8 cellular contexts compared by ENCODE assay signal in the genomic region with DNA sequence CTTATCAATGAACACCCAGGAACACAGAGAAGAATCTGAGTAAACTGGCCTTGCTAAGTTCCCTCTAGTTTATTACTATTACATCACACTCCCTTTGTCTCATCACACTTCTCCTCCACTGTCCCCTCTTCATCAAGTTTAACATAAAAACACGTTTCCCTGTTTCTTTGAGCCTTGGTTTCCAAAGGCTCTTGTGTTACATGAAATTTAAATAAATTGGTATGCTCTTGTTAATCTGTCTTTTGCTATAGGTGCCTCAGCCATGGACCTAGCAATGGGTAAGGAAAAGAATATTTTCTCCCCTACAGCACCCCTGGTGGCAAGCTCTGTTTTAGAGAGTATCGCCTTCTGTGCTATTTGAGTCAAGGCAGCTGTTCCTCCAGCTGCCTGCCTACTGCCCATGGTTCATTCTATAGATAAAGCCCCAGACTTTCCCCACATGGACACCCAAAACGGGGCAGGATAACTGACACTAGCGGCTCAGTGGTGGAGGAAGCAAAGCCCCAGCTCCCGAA. TPM values are rescaled to one million over a fixed set of nuclear protein-coding genes. Genes with fewer than 3 reads are reported as not detected.
A peak's percentile ranks its signal among the peaks of the same experiment; 100 is the strongest.
DNase-seq lines count a peak whose midpoint lies in the region; ATAC-seq, FAIRE-seq and TF ChIP-seq lines count a peak whose summit lies in the region.

No MANE protein-coding gene starts in this region.

- H3K27me3 Mint-ChIP-seq in activated CD4-positive, alpha-beta T cell treated with anti-CD3 and anti-CD28 coated beads for 36 hours, result peaks cover 3% of the 10 kb centered on the region
- H3K27me3 Mint-ChIP-seq in stimulated activated naive B cell treated with anti-CD40 and anti-IgM and Interleukin-4, amounts not matched to agents 10 μg/mL and 1 μg/mL and 100 μg/mL, for 72 hours, result no peaks in the 10 kb centered on the region

- H3K27me3 ChIP-seq in SK-N-SH (ENCODE audit: insufficient read depth), result no peaks in the 10 kb centered on the region

- H3K4me1 ChIP-seq in SK-N-SH (ENCODE audit: control insufficient read depth in 1 of 2, insufficient read depth in 2 of 2, low read depth in 1 of 2, low read length in 1 of 2), result no peaks in the 10 kb centered on the region

- H3K9me2 ChIP-seq in SK-N-SH, result no peaks in the 10 kb centered on the region

- no peaks in the 10 kb centered on the region for H3K36me3 ChIP-seq in SK-N-SH (replicated peaks in 1 of 2; ENCODE audit: control insufficient read depth in 1 of 2, insufficient read depth in 2 of 2, low read length in 1 of 2)

- peak; percentile 42 for TF ChIP-seq RAD21 in SK-N-SH (IDR thresholded peaks at IDR 0.05; ENCODE audit: low read length)

- peak; percentile 51 for TF ChIP-seq CTCF in SK-N-SH (IDR thresholded peaks at IDR 0.05)

- no peaks in the 10 kb centered on the region for H3K79me2 ChIP-seq in SK-N-SH (ENCODE audit: insufficient read depth)

- POLR2A ChIA-PET in activated CD4-positive, alpha-beta T cell treated with anti-CD3 and anti-CD28 coated beads for 36 hours (lab: Charles Lee), result no interaction called here
- POLR2A ChIA-PET in SK-N-SH (lab: Yijun Ruan, JAX), result no interaction called here

- ATAC-seq in activated CD4-positive, alpha-beta T cell treated with anti-CD3 and anti-CD28 coated beads for 36 hours, result peak; percentile 90
- peak; percentile 64 for ATAC-seq in HG02759 (IDR thresholded peaks at IDR 0.05; ENCODE audit: unreplicated experiment)
- peak; percentile 66 to 68 for ATAC-seq in stimulated activated naive B cell treated with anti-CD40 and anti-IgM and Interleukin-4, amounts not matched to agents 10 μg/mL and 1 μg/mL and 100 μg/mL, for 72 hours (replicated peaks)
- no peak for ATAC-seq in HG02763 (IDR thresholded peaks at IDR 0.05; ENCODE audit: unreplicated experiment)

- intact Hi-C loops in activated CD4-positive, alpha-beta T cell treated with anti-CD3 and anti-CD28 coated beads for 36 hours (cut with DNase I, micrococcal nuclease), result no loop called here

- WGBS in SK-N-SH (ENCODE audit: low lambda C conversion rate), result 66% methylated on average over 5 of the region's 5 CpGs

- no peaks in the 10 kb centered on the region for H3K9me3 ChIP-seq in SK-N-SH

- H3K36me3 Mint-ChIP-seq in activated CD4-positive, alpha-beta T cell treated with anti-CD3 and anti-CD28 coated beads for 36 hours (ENCODE audit: low read depth), result no peaks in the 10 kb centered on the region
- no peaks in the 10 kb centered on the region for H3K36me3 Mint-ChIP-seq in stimulated activated naive B cell treated with anti-CD40 and anti-IgM and Interleukin-4, amounts not matched to agents 10 μg/mL and 1 μg/mL and 100 μg/mL, for 72 hours

- no peaks in the 10 kb centered on the region for H3K9me3 Mint-ChIP-seq in activated CD4-positive, alpha-beta T cell treated with anti-CD3 and anti-CD28 coated beads for 36 hours (ENCODE audit: low read depth)
- H3K9me3 Mint-ChIP-seq in stimulated activated naive B cell treated with anti-CD40 and anti-IgM and Interleukin-4, amounts not matched to agents 10 μg/mL and 1 μg/mL and 100 μg/mL, for 72 hours, result no peaks in the 10 kb centered on the region

- no peak for FAIRE-seq in RCC 7860 (lab: Jason Lieb, UNC)

- H3K4me3 Mint-ChIP-seq in activated CD4-positive, alpha-beta T cell treated with anti-CD3 and anti-CD28 coated beads for 36 hours, result no peak overlapping the region
- no peak overlapping the region for H3K4me3 Mint-ChIP-seq in stimulated activated naive B cell treated with anti-CD40 and anti-IgM and Interleukin-4, amounts not matched to agents 10 μg/mL and 1 μg/mL and 100 μg/mL, for 72 hours

- H3K4me3 ChIP-seq in SK-N-SH (ENCODE audit: low read depth in 2 of 2, low read length in 1 of 2), result no peak overlapping the region

- H4K20me1 ChIP-seq in SK-N-SH (ENCODE audit: insufficient read depth), result no peaks in the 10 kb centered on the region

- no peaks in the 10 kb centered on the region for H3F3A ChIP-seq in SK-N-SH (replicated peaks; ENCODE audit: insufficient read depth)

- no peak overlapping the region for H2AFZ ChIP-seq in SK-N-SH (ENCODE audit: low read depth)

- H3K9ac ChIP-seq in SK-N-SH, result no peak overlapping the region

- CTCF ChIA-PET in activated CD4-positive, alpha-beta T cell treated with anti-CD3 and anti-CD28 coated beads for 36 hours (lab: Charles Lee), result interaction anchor here (0.6 to 1.5 kb wide), 12 partner anchors 14 to 230 kb away, joined by 3 to 6 read pairs (median 3); no protein-coding TSS in a partner anchor
- CTCF ChIA-PET in SK-N-SH (lab: Yijun Ruan, JAX), result interaction anchor here (0.8 to 2.7 kb wide), 10 partner anchors 10 to 198 kb away, joined by 3 to 8 read pairs (median 4); no protein-coding TSS in a partner anchor

- H3K4me2 ChIP-seq in SK-N-SH, result no peak overlapping the region

- TF ChIP-seq EP300 in SK-N-SH (IDR thresholded peaks at IDR 0.05; ENCODE audit: borderline replicate concordance in 1 of 2, low read depth in 1 of 2, low read length in 1 of 2), result no peak

- peaks cover 5% of the 10 kb centered on the region for H3K4me1 Mint-ChIP-seq in activated CD4-positive, alpha-beta T cell treated with anti-CD3 and anti-CD28 coated beads for 36 hours
- H3K4me1 Mint-ChIP-seq in stimulated activated naive B cell treated with anti-CD40 and anti-IgM and Interleukin-4, amounts not matched to agents 10 μg/mL and 1 μg/mL and 100 μg/mL, for 72 hours, result peaks cover 0 to 4% of the 10 kb centered on the region in 2 donors

- no peak overlapping the region for H3K27ac Mint-ChIP-seq in activated CD4-positive, alpha-beta T cell treated with anti-CD3 and anti-CD28 coated beads for 36 hours
- no peak overlapping the region for H3K27ac Mint-ChIP-seq in stimulated activated naive B cell treated with anti-CD40 and anti-IgM and Interleukin-4, amounts not matched to agents 10 μg/mL and 1 μg/mL and 100 μg/mL, for 72 hours

- H3K27ac ChIP-seq in SK-N-SH (ENCODE audit: low read depth in 2 of 2, low read length in 1 of 2), result no peak overlapping the region

- peak; percentile 48 for DNase-seq in activated CD4-positive, alpha-beta T cell treated with anti-CD3 and anti-CD28 coated beads for 36 hours
- DNase-seq in activated CD4-positive, alpha-beta T cell treated with anti-CD3 and anti-CD28 coated beads, Interleukin-2, amount 50 U/mL, for 1 hour, result no peak
- DNase-seq in SK-N-SH, result peak; percentile 52
- DNase-seq in fibroblast of peridontal ligament (ENCODE audit: extremely low read depth), result peak; percentile 52
- DNase-seq in stimulated activated naive B cell treated with anti-CD40 and anti-IgM and Interleukin-4, amounts not matched to agents 10 μg/mL and 1 μg/mL and 100 μg/mL, for 72 hours, result no peak
- no peak for DNase-seq in RCC 7860 (ENCODE audit: low spot score)

TF ChIP-seq in SK-N-SH, 30 proteins besides CTCF, POLR2A, EP300 and RAD21:
- TF ChIP-seq SMC3 (IDR thresholded peaks at IDR 0.05; ENCODE audit: low read depth, low read length) (peak; percentile 22; the same call in 1 of the 2 replicates), FOXM1 (IDR thresholded peaks at IDR 0.05; ENCODE audit: low read depth) (no peak)
TF ChIP-seq in SK-N-SH: peak in this region for 1.

RNA-seq across cellular contexts. Expression of a gene that starts 31.8 kb away (rescaled TPM):
- 10 to 100 TPM; 42.7 to 46.3 TPM for total RNA-seq in activated CD4-positive, alpha-beta T cell treated with anti-CD3 and anti-CD28 coated beads for 36 hours
- polyA plus RNA-seq in SK-N-SH (2012; rRNA removed), result 82.3 and 113 TPM in 2 replicates
- polyA plus RNA-seq in SK-N-SH (2012; cell fraction: cytosol; rRNA removed), result 78.8 and 86.9 TPM in 2 replicates
- polyA plus RNA-seq in SK-N-SH (2012; cell fraction: nucleus; rRNA removed), result 121 and 190 TPM in 2 replicates

Comparison
In these comparisons a context has a peak if more than half of its experiments do, and no peak if none do; other contexts are left out.
1. DNase-seq: peak in activated CD4-positive, alpha-beta T cell treated with anti-CD3 and anti-CD28 coated beads for 36 hours (single experiment), SK-N-SH (single experiment) and fibroblast of peridontal ligament (single experiment); none in activated CD4-positive, alpha-beta T cell treated with anti-CD3 and anti-CD28 coated beads, Interleukin-2, amount 50 U/mL, for 1 hour (single experiment), stimulated activated naive B cell treated with anti-CD40 and anti-IgM and Interleukin-4, amounts not matched to agents 10 μg/mL and 1 μg/mL and 100 μg/mL, for 72 hours (single experiment) and RCC 7860 (single experiment).